10 cellular contexts compared by ENCODE assay signal in genomic region chr12:66782-67504, GRCh38. TPM values are rescaled to one million over a fixed set of nuclear protein-coding genes. Genes with fewer than 3 reads are reported as not detected.
DNase-seq lines count a peak whose midpoint lies in the region; ATAC-seq and TF ChIP-seq lines count a peak whose summit lies in the region.
"Not testable (repeated sequence)": the region's sequence is repeated elsewhere in the genome, so short reads cannot be mapped to it uniquely, and the experiment has no call there.
"Had no signal": no experiment of that assay in that cellular context is flagged by ENCODE, and none has a peak within 500 bp of the region (broad histone marks: within the 10 kb centered on the region; RNA-seq: fewer than 3 reads in every experiment).

No MANE protein-coding gene starts in this region.

- not testable (repeated sequence) for H3K36me3 Mint-ChIP-seq in GM23338 (ENCODE audit: low read depth); activated T-cell treated with anti-CD3 and anti-CD28 coated beads, Interleukin-2, amount 50 U/mL, for 24 hours (ENCODE audit: low read depth)

- not testable (repeated sequence) for H3K4me3 Mint-ChIP-seq in GM23338; activated T-cell treated with anti-CD3 and anti-CD28 coated beads, Interleukin-2, amount 50 U/mL, for 24 hours

- peak overlapping the region; percentile 76; the same call in 1 of the 2 replicates for H3K4me2 ChIP-seq in GM23338

- not testable (repeated sequence) for H3K27ac Mint-ChIP-seq in GM23338; activated T-cell treated with anti-CD3 and anti-CD28 coated beads, Interleukin-2, amount 50 U/mL, for 24 hours

- peak; percentile 82 for DNase-seq in D341Med (ENCODE audit: low spot score)
- peak; percentile 59 for DNase-seq in GM23338 (ENCODE audit: low spot score)
- DNase-seq in LHCN-M2 (ENCODE audit: low read depth) = peak; percentile 26
- DNase-seq in activated T-cell treated with anti-CD3 and anti-CD28 coated beads, Interleukin-2, amount 50 U/mL, for 24 hours = peak; percentile 52
- DNase-seq in dermis blood vessel endothelial cell = peak; percentile 25
- not testable (repeated sequence) for DNase-seq in left cardiac atrium
- DNase-seq in myocyte (ENCODE audit: low read depth) = peak; percentile 76
- DNase-seq in stimulated activated CD4-positive, alpha-beta T cell treated with anti-CD3 and anti-CD28 coated beads, Interleukin-15, amount 100 ng/mL, for 24 hours = peak; percentile 23

- not testable (repeated sequence) for H4K20me1 ChIP-seq in GM23338 (replicated peaks; ENCODE audit: insufficient read depth)

- not testable (repeated sequence) for H3K27ac ChIP-seq in GM23338 (ENCODE audit: low read depth)

- H3K27me3 Mint-ChIP-seq in GM23338 (ENCODE audit: insufficient read depth, low read depth, poor library complexity) = not testable (repeated sequence)
- H3K27me3 Mint-ChIP-seq in activated T-cell treated with anti-CD3 and anti-CD28 coated beads, Interleukin-2, amount 50 U/mL, for 24 hours = peaks cover 51% of the 10 kb centered on the region

- not testable (repeated sequence) for H3K9me2 ChIP-seq in GM23338 (ENCODE audit: insufficient read depth)

- not testable (repeated sequence) for H3K36me3 ChIP-seq in GM23338 (ENCODE audit: insufficient read depth)

- ATAC-seq in GM23338 (peak; percentile 93), left cardiac atrium (peak; percentile 96)

- not testable (repeated sequence) for TF ChIP-seq CTCF in GM23338 (conservative IDR thresholded peaks at IDR 0.05; ENCODE audit: low read depth in 2 of 2)

- H3K27me3 ChIP-seq in GM23338 (ENCODE audit: insufficient read depth) = peaks cover 38% of the 10 kb centered on the region

- H2AFZ ChIP-seq in GM23338 = not testable (repeated sequence)

- not testable (repeated sequence) for H3K9me3 Mint-ChIP-seq in GM23338; activated T-cell treated with anti-CD3 and anti-CD28 coated beads, Interleukin-2, amount 50 U/mL, for 24 hours

- not testable (repeated sequence) for H3K4me1 ChIP-seq in GM23338 (ENCODE audit: insufficient read depth)

- not testable (repeated sequence) for H3K79me2 ChIP-seq in GM23338 (replicated peaks; ENCODE audit: insufficient read depth)

- intact Hi-C loops in left cardiac atrium (cut with DNase I) = not testable (repeated sequence)

- peak overlapping the region; percentile 55; the same call in 1 of the 2 replicates for H3K4me3 ChIP-seq in GM23338

- H3K4me1 Mint-ChIP-seq in GM23338; activated T-cell treated with anti-CD3 and anti-CD28 coated beads, Interleukin-2, amount 50 U/mL, for 24 hours (ENCODE audit: low read depth): not testable (repeated sequence)

- not testable (repeated sequence) for H3F3A ChIP-seq in GM23338 (replicated peaks; ENCODE audit: low read depth)

TF ChIP-seq in GM23338, 12 proteins besides CTCF, POLR2A, EP300 and RAD21:
- peak; percentile 63 for TF ChIP-seq REST (IDR thresholded peaks at IDR 0.05; ENCODE audit: unreplicated experiment)
TF ChIP-seq in GM23338: peak in this region for 1; not testable (repeated sequence) for 11.

RNA-seq across cellular contexts. Expression of gene IQSEC3, which starts 0.4 kb away (rescaled TPM):
- 2.1 and 3.8 TPM in 2 replicates for total RNA-seq in GM23338 (2014; rRNA removed; shearing (Covaris generic))
- 3.3 and 3.6 TPM in 2 replicates for polyA plus RNA-seq in GM23338 (2016; fragmentation: Nextera tagmentation; extraction: Ambion mirVana)
- total RNA-seq in LHCN-M2 (2014; rRNA removed) (not detected in 2 replicates), dermis blood vessel endothelial cell (under 0.01 and 0.05 TPM in 2 replicates), left cardiac atrium (1 to 10 TPM; 1.4 to 4.0 TPM), myocyte (not detected in 2 replicates)
- polyA plus RNA-seq in LHCN-M2 (2012) = 0.10 TPM
- not detected for polyA plus RNA-seq in myocyte (2012)
- total RNA-seq: H4 had no signal
- polyA plus RNA-seq: BJ had no signal
